Comparison of ENCODE assay signal across 11 cellular contexts in the genomic region with DNA sequence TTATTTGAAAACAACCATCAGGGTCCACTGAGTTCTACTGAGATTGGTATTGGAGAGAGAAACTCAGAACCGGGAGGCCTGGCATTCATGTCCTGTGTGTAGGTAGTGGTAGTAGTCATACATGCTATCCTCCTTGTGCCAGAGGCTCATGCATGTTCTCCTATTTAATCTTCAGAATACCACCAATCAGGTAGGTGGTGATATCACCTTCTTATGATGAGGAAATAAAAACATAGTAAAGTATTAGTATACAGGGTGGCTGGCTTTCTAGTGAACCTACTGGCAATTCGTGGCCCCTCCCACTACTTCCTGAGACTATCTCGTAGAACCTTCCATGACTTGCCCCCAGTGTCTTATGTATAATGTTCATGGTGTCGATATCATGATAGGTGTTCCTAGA. TPM values are rescaled to one million over a fixed set of nuclear protein-coding genes. Genes with fewer than 3 reads are reported as not detected.
DNase-seq lines count a peak whose midpoint lies in the region; ATAC-seq and TF ChIP-seq lines count a peak whose summit lies in the region.
"Had no signal": no experiment of that assay in that cellular context is flagged by ENCODE, and none has a peak within 500 bp of the region (broad histone marks: within the 10 kb centered on the region; RNA-seq: fewer than 3 reads in every experiment).

No MANE protein-coding gene starts in this region.

- in situ Hi-C loops in Panc1 (cut with HindIII; ENCODE audit: low pct_unique_long_range_greater_than_20kb, low sequenced_read_pairs), result no loop called here

- H4K20me1 ChIP-seq in SK-N-SH (ENCODE audit: insufficient read depth), result no peaks in the 10 kb centered on the region
- no peaks in the 10 kb centered on the region for H4K20me1 ChIP-seq in osteoblast (ENCODE audit: insufficient read depth, low read length)

- H3K36me3 ChIP-seq in SK-N-SH (replicated peaks in 1 of 2; ENCODE audit: control insufficient read depth in 1 of 2, insufficient read depth in 2 of 2, low read length in 1 of 2), result no peaks in the 10 kb centered on the region
- H3K36me3 ChIP-seq in Panc1 (ENCODE audit: control insufficient read depth, insufficient read depth, low read length), result no peaks in the 10 kb centered on the region
- H3K36me3 ChIP-seq in osteoblast (ENCODE audit: insufficient read depth, low read length), result no peaks in the 10 kb centered on the region
- H3K36me3 ChIP-seq: Peyer's patch had no signal

- no peak for DNase-seq in SK-N-SH
- DNase-seq in Panc1 (ENCODE audit: low read depth, low spot score), result no peak
- DNase-seq in foreskin keratinocyte, result peak in 1 of 2 donors; percentile 69
- DNase-seq in activated CD4-positive, CD25-positive, alpha-beta regulatory T cell (lab: John Stamatoyannopoulos, UW), result no peak
- no peak for DNase-seq in Calu3
- no peak for DNase-seq in osteoblast (ENCODE audit: insufficient read length, low spot score, missing footprints)
- DNase-seq: GF-D8, Peyer's patch had no signal

- H2AFZ ChIP-seq in SK-N-SH (ENCODE audit: low read depth), result no peak overlapping the region
- no peak overlapping the region for H2AFZ ChIP-seq in osteoblast (ENCODE audit: low read length)

- H3K9me3 Mint-ChIP-seq in Calu3 (ENCODE audit: low read depth, unreplicated experiment), result no peaks in the 10 kb centered on the region

- peak; percentile 44; the same call in 2 of the 3 replicates for ATAC-seq in SK-N-SH treated with all-trans-retinoic acid at 6 μM for 48 hours
- ATAC-seq in Panc1, result no peak
- ATAC-seq in foreskin keratinocyte, result peak; percentile 73
- ATAC-seq in HG02610 (IDR thresholded peaks at IDR 0.05; ENCODE audit: unreplicated experiment), result no peak

- H3K4me1 ChIP-seq in SK-N-SH (ENCODE audit: control insufficient read depth in 1 of 2, insufficient read depth in 2 of 2, low read depth in 1 of 2, low read length in 1 of 2) (peaks cover 13 to 14% of the 10 kb centered on the region in 2 experiments; a peak in 3 of 4 replicates), Panc1 (ENCODE audit: control insufficient read depth, insufficient read depth, low read length) (peaks cover 11% of the 10 kb centered on the region), foreskin keratinocyte (peaks cover 23% of the 10 kb centered on the region), osteoblast (ENCODE audit: insufficient read depth, low read length) (peaks cover 9% of the 10 kb centered on the region)
- H3K4me1 ChIP-seq: Peyer's patch had no signal

- H3F3A ChIP-seq in SK-N-SH (replicated peaks; ENCODE audit: insufficient read depth), result no peaks in the 10 kb centered on the region

- CTCF ChIA-PET in SK-N-SH (lab: Yijun Ruan, JAX), result no interaction called here
- CTCF ChIA-PET in Panc1 (lab: Charles Lee), result no interaction called here
- CTCF ChIA-PET in Calu3 (lab: Charles Lee), result no interaction called here

- H3K36me3 Mint-ChIP-seq in Calu3 (ENCODE audit: insufficient read depth, unreplicated experiment), result peaks cover 4% of the 10 kb centered on the region

- H3K27ac ChIP-seq in SK-N-SH (ENCODE audit: low read depth in 2 of 2, low read length in 1 of 2) (peak overlapping the region in 1 of 2 experiments; percentile 45; a peak in 3 of 4 replicates), Panc1 (ENCODE audit: low read length) (peak overlapping the region; percentile 55; the same call in 1 of the 2 replicates), foreskin keratinocyte (peak overlapping the region; percentile 47), osteoblast (ENCODE audit: low read depth, low read length) (no peak overlapping the region)
- H3K27ac ChIP-seq: Peyer's patch had no signal

- no peaks in the 10 kb centered on the region for H3K9me2 ChIP-seq in SK-N-SH

- H3K4me2 ChIP-seq in SK-N-SH (no peak overlapping the region), osteoblast (ENCODE audit: insufficient read depth, low read length) (no peak overlapping the region)

- H3K4me3 ChIP-seq in SK-N-SH (ENCODE audit: low read depth in 2 of 2, low read length in 1 of 2) (no peak overlapping the region), Panc1 (ENCODE audit: low read depth in 2 of 2, low read length in 2 of 2) (no peak overlapping the region), osteoblast (ENCODE audit: insufficient read depth, low read length) (no peak overlapping the region)
- H3K4me3 ChIP-seq: Peyer's patch had no signal

- H3K27me3 ChIP-seq in SK-N-SH (ENCODE audit: insufficient read depth), result no peaks in the 10 kb centered on the region
- H3K27me3 ChIP-seq in Panc1 (ENCODE audit: control insufficient read depth, insufficient read depth, low read length), result no peaks in the 10 kb centered on the region
- no peaks in the 10 kb centered on the region for H3K27me3 ChIP-seq in foreskin keratinocyte
- no peaks in the 10 kb centered on the region for H3K27me3 ChIP-seq in osteoblast (ENCODE audit: insufficient read depth, low read length)
- H3K27me3 ChIP-seq: Peyer's patch had no signal

- H3K27ac Mint-ChIP-seq in Calu3 (ENCODE audit: unreplicated experiment), result no peak overlapping the region
- H3K27ac Mint-ChIP-seq: IgD-negative memory B cell had no signal

- BruUV-seq in Panc1 (replicated peaks; lab: Mats Ljungman, UMichigan) (no TSS peak), Calu3 (replicated peaks; lab: Mats Ljungman, UMichigan) (no TSS peak)

- H3K4me1 Mint-ChIP-seq in Calu3 (ENCODE audit: low read depth, unreplicated experiment), result peaks cover 4% of the 10 kb centered on the region
- H3K4me1 Mint-ChIP-seq: IgD-negative memory B cell had no signal

- H3K9me3 ChIP-seq in SK-N-SH (no peaks in the 10 kb centered on the region), Panc1 (ENCODE audit: control insufficient read depth, insufficient read depth, low read depth, low read length) (no peaks in the 10 kb centered on the region), osteoblast (ENCODE audit: low read depth, low read length) (no peaks in the 10 kb centered on the region)
- H3K9me3 ChIP-seq: Peyer's patch had no signal

- no peak for TF ChIP-seq EP300 in SK-N-SH (IDR thresholded peaks at IDR 0.05; ENCODE audit: borderline replicate concordance in 1 of 2, low read depth in 1 of 2, low read length in 1 of 2)

- intact Hi-C loops in Panc1 (cut with micrococcal nuclease; ENCODE audit: unreplicated experiment), result no loop called here
- intact Hi-C loops in Calu3 (cut with micrococcal nuclease; ENCODE audit: unreplicated experiment), result no loop called here

- H3K79me2 ChIP-seq in SK-N-SH (ENCODE audit: insufficient read depth) (no peaks in the 10 kb centered on the region), osteoblast (ENCODE audit: insufficient read depth, low read length) (no peaks in the 10 kb centered on the region)

- WGBS in SK-N-SH (ENCODE audit: low lambda C conversion rate), result 74% methylated on average over 4 of the region's 4 CpGs

- no peak overlapping the region for H3K4me3 Mint-ChIP-seq in Calu3 (ENCODE audit: low read depth, unreplicated experiment)
- H3K4me3 Mint-ChIP-seq: IgD-negative memory B cell had no signal

- H3K27me3 Mint-ChIP-seq in Calu3 (ENCODE audit: unreplicated experiment), result no peaks in the 10 kb centered on the region

- no peak overlapping the region for H3K9ac ChIP-seq in SK-N-SH

- POLR2A ChIA-PET in SK-N-SH (lab: Yijun Ruan, JAX) (interaction anchor here (1.1 kb wide), 1 partner anchor 24 kb away, joined by 5 read pairs; no protein-coding TSS in a partner anchor), Panc1 (lab: Charles Lee) (interaction anchor here (0.9 kb wide), 1 partner anchor 14 kb away, joined by 3 read pairs; no protein-coding TSS in a partner anchor)

- TF ChIP-seq RAD21 in SK-N-SH (IDR thresholded peaks at IDR 0.05; ENCODE audit: low read length), result no peak

- TF ChIP-seq CTCF in SK-N-SH (IDR thresholded peaks at IDR 0.05) (no peak), Panc1 (IDR thresholded peaks at IDR 0.05) (no peak), foreskin keratinocyte (conservative IDR thresholded peaks at IDR 0.05) (no peak), Calu3 (IDR thresholded peaks at IDR 0.05; ENCODE audit: unreplicated experiment) (no peak), osteoblast (IDR thresholded peaks at IDR 0.05; ENCODE audit: extremely low read depth, low read depth, low read length) (no peak)

TF ChIP-seq in SK-N-SH treated with all-trans-retinoic acid at 6 μM for 48 hours, 23 proteins besides CTCF, POLR2A, EP300 and RAD21 (continues in another document):
- TF ChIP-seq TCF4 (CRISPR knock-in tag; IDR thresholded peaks at IDR 0.05; ENCODE audit: borderline replicate concordance) (no peak), RARB (CRISPR knock-in tag; IDR thresholded peaks at IDR 0.05) (no peak), ZC3H10 (CRISPR knock-in tag; IDR thresholded peaks at IDR 0.05) (no peak), ZFP3 (CRISPR knock-in tag; IDR thresholded peaks at IDR 0.05) (no peak), CSDC2 (CRISPR knock-in tag; IDR thresholded peaks at IDR 0.05) (no peak), PPARA (CRISPR knock-in tag; IDR thresholded peaks at IDR 0.05; ENCODE audit: borderline replicate concordance) (no peak)

TF ChIP-seq in SK-N-SH, 30 proteins besides CTCF, POLR2A, EP300 and RAD21 (continues in another document):
- TF ChIP-seq, protein P1, sequence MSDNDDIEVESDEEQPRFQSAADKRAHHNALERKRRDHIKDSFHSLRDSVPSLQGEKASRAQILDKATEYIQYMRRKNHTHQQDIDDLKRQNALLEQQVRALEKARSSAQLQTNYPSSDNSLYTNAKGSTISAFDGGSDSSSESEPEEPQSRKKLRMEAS (IDR thresholded peaks at IDR 0.05; ENCODE audit: low read depth), result no peak
- no peak for TF ChIP-seq POLR2AphosphoS5 (IDR thresholded peaks at IDR 0.05; ENCODE audit: low read depth, low read length)

RNA-seq across cellular contexts. Expression of gene EID3, which starts 40.5 kb away (rescaled TPM):
- 0.75 and 0.92 TPM in 2 replicates for polyA plus RNA-seq in SK-N-SH (2012; rRNA removed)
- 0.33 and 0.43 TPM in 2 replicates for polyA plus RNA-seq in SK-N-SH (2012; cell fraction: cytosol; rRNA removed)
- 3.8 and 4.5 TPM in 2 replicates for polyA plus RNA-seq in SK-N-SH (2012; cell fraction: nucleus; rRNA removed)
- 18.5 TPM for total RNA-seq in Panc1 (2021; ENCODE audit: unreplicated experiment)
- 12.6 TPM for polyA plus RNA-seq in Panc1 (2012; ENCODE audit: insufficient read length)
- total RNA-seq in foreskin keratinocyte, result 2.1 TPM in 2 replicates
- polyA plus RNA-seq in foreskin keratinocyte, result 0.24 and 0.70 TPM in 2 replicates
- total RNA-seq in Calu3 (2022), result 5.5 and 6.1 TPM in 2 replicates
- total RNA-seq in osteoblast, result 14.4 and 19.2 TPM in 2 replicates

RNA-seq across cellular contexts. Expression of gene TXNRD1, which starts 47.4 kb away (rescaled TPM):
- polyA plus RNA-seq in SK-N-SH (2012; rRNA removed) (143 and 220 TPM in 2 replicates), foreskin keratinocyte (35.4 and 47.8 TPM in 2 replicates)
- polyA plus RNA-seq in SK-N-SH (2012; cell fraction: cytosol; rRNA removed), result 146 and 182 TPM in 2 replicates
- polyA plus RNA-seq in SK-N-SH (2012; cell fraction: nucleus; rRNA removed), result 143 and 170 TPM in 2 replicates
- total RNA-seq in Panc1 (2021; ENCODE audit: unreplicated experiment) (348 TPM), foreskin keratinocyte (110 and 171 TPM in 2 replicates), Calu3 (2022) (262 and 269 TPM in 2 replicates), osteoblast (323 and 502 TPM in 2 replicates)
- polyA plus RNA-seq in Panc1 (2012; ENCODE audit: insufficient read length), result 205 TPM

Comparison
In these comparisons a context has a peak if more than half of its experiments do, and no peak if none do; other contexts are left out.
1. ATAC-seq: peak in SK-N-SH treated with all-trans-retinoic acid at 6 μM for 48 hours (single experiment) and foreskin keratinocyte (single experiment); none in Panc1 (single experiment) and HG02610 (single experiment).